ENCODE assay signal across 2 cellular contexts in genomic region chr15:92960996-92961681, GRCh38.
TF ChIP-seq lines count a peak whose summit lies in the region.

No MANE protein-coding gene starts in this region.

TF ChIP-seq in HepG2, 621 proteins besides CTCF, POLR2A, EP300 and RAD21:
- TF ChIP-seq PRDM10 (CRISPR knock-in tag; IDR thresholded peaks at IDR 0.05; ENCODE audit: low read depth) (0 out of 2 replicates have a peak, but pooled peaks have one; percentile 29), ZNF260 (CRISPR knock-in tag; IDR thresholded peaks at IDR 0.05; ENCODE audit: borderline replicate concordance, low read depth) (no peak), RFX1 (IDR thresholded peaks at IDR 0.05) (peak; percentile 20; the same call in 1 of the 2 replicates)

TF ChIP-seq in SK-N-SH, 30 proteins besides CTCF, POLR2A, EP300 and RAD21 (continued from another document):
- TF ChIP-seq FOSL2 (IDR thresholded peaks at IDR 0.05; ENCODE audit: borderline replicate concordance, low read depth), result no peak
- TF ChIP-seq GABPA (IDR thresholded peaks at IDR 0.05; ENCODE audit: low read depth), result no peak
- TF ChIP-seq USF1 (IDR thresholded peaks at IDR 0.05; ENCODE audit: borderline replicate concordance, low read depth), result no peak
- no peak for TF ChIP-seq JUND (IDR thresholded peaks at IDR 0.05)
- no peak for TF ChIP-seq PBX3 (IDR thresholded peaks at IDR 0.05)
